1 cellular context compared by ENCODE assay signal in genomic region chr6:156827382-156827781, GRCh38.
TF ChIP-seq lines count a peak whose summit lies in the region.

No MANE protein-coding gene starts in this region.

TF ChIP-seq in GM12878, 131 proteins besides CTCF, POLR2A, EP300 and RAD21 (continued from another document):
- TF ChIP-seq IRF3 (IDR thresholded peaks at IDR 0.05) (no peak), POU2F2 (IDR thresholded peaks at IDR 0.05; ENCODE audit: borderline replicate concordance, low read depth, low read length) (no peak), ZZZ3 (IDR thresholded peaks at IDR 0.05; ENCODE audit: control insufficient read depth, insufficient read length, low read depth) (no peak), BCL11A (IDR thresholded peaks at IDR 0.05; ENCODE audit: low read depth, low read length) (no peak), RAD51 (IDR thresholded peaks at IDR 0.05) (no peak), RELA (IDR thresholded peaks at IDR 0.05; ENCODE audit: borderline replicate concordance, partially characterized antibody) (no peak), ZBTB33 (IDR thresholded peaks at IDR 0.05) (no peak), MEF2B (IDR thresholded peaks at IDR 0.05; ENCODE audit: partially characterized antibody, poor library complexity, severe bottlenecking) (no peak), KDM1A (IDR thresholded peaks at IDR 0.05; ENCODE audit: borderline replicate concordance) (no peak)
